14 cellular contexts compared by ENCODE assay signal in genomic region chr4:190114991-190115390, GRCh38. TPM values are rescaled to one million over a fixed set of nuclear protein-coding genes. Genes with fewer than 3 reads are reported as not detected.
DNase-seq lines count a peak whose midpoint lies in the region; ATAC-seq, FAIRE-seq and TF ChIP-seq lines count a peak whose summit lies in the region.
"Not testable (repeated sequence)": the region's sequence is repeated elsewhere in the genome, so short reads cannot be mapped to it uniquely, and the experiment has no call there.
"Had no signal": no experiment of that assay in that cellular context is flagged by ENCODE, and none has a peak within 500 bp of the region (broad histone marks: within the 10 kb centered on the region; RNA-seq: fewer than 3 reads in every experiment).

No MANE protein-coding gene starts in this region.

- H3K4me3 Mint-ChIP-seq in HFFc6 = not testable (repeated sequence)

- not testable (repeated sequence) for H3K4me1 Mint-ChIP-seq in HFFc6 (ENCODE audit: low read depth)

- not testable (repeated sequence) for H3K36me3 ChIP-seq in kidney (ENCODE audit: control insufficient read depth in 1 of 2, insufficient read depth in 2 of 2, low read length in 2 of 2); prostate gland; stomach; upper lobe of right lung

- not testable (repeated sequence) for H3K4me3 ChIP-seq in kidney (ENCODE audit: low read length in 2 of 2); prostate gland; stomach; upper lobe of right lung

- WGBS in prostate gland = 53% methylated on average over 3 of the region's 3 CpGs
- WGBS in stomach, 5 donors = 49 to 59% (median 57%) methylated on average over 3 of the region's 3 CpGs

- H3K9ac ChIP-seq in kidney (ENCODE audit: low read length in 2 of 2) = not testable (repeated sequence)

- not testable (repeated sequence) for H3K27ac Mint-ChIP-seq in HFFc6

- TF ChIP-seq CTCF in HFFc6 (IDR thresholded peaks at IDR 0.05); kidney (IDR thresholded peaks at IDR 0.05; ENCODE audit: borderline replicate concordance, extremely low read depth, insufficient read depth); prostate gland (IDR thresholded peaks at IDR 0.05); stomach (IDR thresholded peaks at IDR 0.05); upper lobe of right lung (IDR thresholded peaks at IDR 0.05): not testable (repeated sequence)

- not testable (repeated sequence) for H3K36me3 Mint-ChIP-seq in HFFc6 (ENCODE audit: low read depth)

- not testable (repeated sequence) for ATAC-seq in upper lobe of right lung

- not testable (repeated sequence) for H3K9me3 Mint-ChIP-seq in HFFc6

- not testable (repeated sequence) for H3K27me3 Mint-ChIP-seq in HFFc6 (ENCODE audit: insufficient read depth)

- not testable (repeated sequence) for TF ChIP-seq POLR2A in prostate gland (IDR thresholded peaks at IDR 0.05); stomach (IDR thresholded peaks at IDR 0.05)

- not testable (repeated sequence) for H3K4me1 ChIP-seq in kidney (ENCODE audit: control insufficient read depth in 1 of 2, insufficient read depth in 1 of 2, low read depth in 1 of 2, low read length in 2 of 2); prostate gland (replicated peaks); stomach; upper lobe of right lung

- not testable (repeated sequence) for H3K27ac ChIP-seq in kidney (ENCODE audit: low read depth in 2 of 2, low read length in 2 of 2); prostate gland; stomach; upper lobe of right lung

- intact Hi-C loops in kidney (cut with DNase I); prostate gland (cut with DNase I); stomach (cut with DNase I; ENCODE audit: low total_unique reads); upper lobe of right lung (cut with DNase I): not testable (repeated sequence)

- peak; percentile 0 for DNase-seq in HFFc6
- DNase-seq in LoVo (ENCODE audit: low spot score) = peak; percentile 0
- peak; percentile 2 for DNase-seq in activated CD8-positive, alpha-beta memory T cell treated with anti-CD3 and anti-CD28 coated beads, Interleukin-2, amount 50 U/mL, for 4 hours
- DNase-seq in fibroblast of gingiva (ENCODE audit: low read depth) = peak; percentile 0
- DNase-seq in kidney = peak; percentile 39
- DNase-seq in prostate gland (ENCODE audit: low spot score) = peak; percentile 3
- peak; percentile 24 for DNase-seq in stomach
- DNase-seq in upper lobe of right lung = peak; percentile 25

- not testable (repeated sequence) for FAIRE-seq in kidney (lab: Jason Lieb, UNC)

- TF ChIP-seq EP300 in stomach (IDR thresholded peaks at IDR 0.05) = not testable (repeated sequence)

- not testable (repeated sequence) for H3K27me3 ChIP-seq in prostate gland (replicated peaks; ENCODE audit: insufficient read depth); upper lobe of right lung
- peaks cover 0 to 14% (median 8%) of the 10 kb centered on the region in 3 donors for H3K27me3 ChIP-seq in stomach

- not testable (repeated sequence) for H3K9me3 ChIP-seq in kidney (ENCODE audit: control insufficient read depth in 1 of 2, low read length in 2 of 2); prostate gland; stomach; upper lobe of right lung

RNA-seq across cellular contexts. Expression of gene DBET, which starts 50.7 kb away (rescaled TPM):
- not detected for total RNA-seq in HFFc6 (2021; fragmentation: NEBNext Ultra II Directional; extraction: Animal tissue kit (Norgen Biotek cat#: 25700))
- total RNA-seq in kidney = not detected
- not detected for polyA plus RNA-seq in kidney (ENCODE audit: insufficient read depth, low read depth, low replicate concordance)
- under 1 TPM in 1 of 2 donors, not detected in 1; 0.05 TPM for total RNA-seq in prostate gland
- total RNA-seq in stomach = not detected
- not detected for polyA plus RNA-seq in stomach
- not detected for total RNA-seq in upper lobe of right lung
- total RNA-seq: Caco-2; CD4-positive, alpha-beta T cell; H1; H9 had no signal
- polyA plus RNA-seq: A549, BJ, H1 had no signal

RNA-seq across cellular contexts. Expression of gene DUX4, which starts 58.6 kb away (rescaled TPM):
- not detected for total RNA-seq in HFFc6 (2021; fragmentation: NEBNext Ultra II Directional; extraction: Animal tissue kit (Norgen Biotek cat#: 25700))
- total RNA-seq in kidney = not detected
- polyA plus RNA-seq in kidney (ENCODE audit: insufficient read depth, low read depth, low replicate concordance) = not detected
- total RNA-seq in prostate gland = not detected
- not detected for total RNA-seq in stomach
- not detected for polyA plus RNA-seq in stomach
- not detected for total RNA-seq in upper lobe of right lung
- total RNA-seq: Caco-2; CD4-positive, alpha-beta T cell; H1; H9 had no signal
- polyA plus RNA-seq: A549, BJ, H1 had no signal
